Comparison of ENCODE assay signal across 18 cellular contexts in genomic region chr19:4817467-4818277, GRCh38. TPM values are rescaled to one million over a fixed set of nuclear protein-coding genes. Genes with fewer than 3 reads are reported as not detected.
A peak's percentile ranks its signal among the peaks of the same experiment; 100 is the strongest.
DNase-seq lines count a peak whose midpoint lies in the region; ATAC-seq and TF ChIP-seq lines count a peak whose summit lies in the region.
"Had no signal": no experiment of that assay in that cellular context is flagged by ENCODE, and none has a peak within 500 bp of the region (broad histone marks: within the 10 kb centered on the region; RNA-seq: fewer than 3 reads in every experiment).

No MANE protein-coding gene starts in this region.

- H3K9me2 ChIP-seq in DOHH2 (replicated peaks; ENCODE audit: control insufficient read depth, low read length): no peaks in the 10 kb centered on the region
- H3K9me2 ChIP-seq: SK-N-SH had no signal

- TF ChIP-seq CTCF in DOHH2 (IDR thresholded peaks at IDR 0.05; ENCODE audit: low read depth, low read length, poor library complexity, severe bottlenecking) (peak; percentile 13), HFFc6 (IDR thresholded peaks at IDR 0.05) (0 out of 2 replicates have a peak, but pooled peaks have one; percentile 7), psoas muscle (IDR thresholded peaks at IDR 0.05) (no peak), endothelial cell (IDR thresholded peaks at IDR 0.05; ENCODE audit: unreplicated experiment) (no peak), Peyer's patch (IDR thresholded peaks at IDR 0.05) (no peak)

- H3K27ac ChIP-seq in DOHH2 (ENCODE audit: low read depth, low read length): no peak overlapping the region
- peak overlapping the region; percentile 16 for H3K27ac ChIP-seq in psoas muscle
- H3K27ac ChIP-seq in Peyer's patch: no peak overlapping the region
- H3K27ac ChIP-seq: HL-60 had no signal

- peaks cover 7% of the 10 kb centered on the region for H3K9me3 Mint-ChIP-seq in HFFc6
- no peaks in the 10 kb centered on the region for H3K9me3 Mint-ChIP-seq in dendritic cell treated with granulocyte-macrophage colony-stimulating factor and Interleukin-4, amounts not matched to agents 40 ng/mL and 50 ng/mL, for 4 days
- H3K9me3 Mint-ChIP-seq in endothelial cell (ENCODE audit: unreplicated experiment): no peaks in the 10 kb centered on the region
- H3K9me3 Mint-ChIP-seq: CD8-positive, alpha-beta memory T cell; IgD-negative memory B cell had no signal

- H3K4me1 ChIP-seq in DOHH2 (ENCODE audit: control insufficient read depth, low read length): peaks cover 30% of the 10 kb centered on the region
- H3K4me1 ChIP-seq in psoas muscle: peaks cover 32% of the 10 kb centered on the region
- peaks cover 0 to 7% (median 2%) of the 10 kb centered on the region in 4 donors for H3K4me1 ChIP-seq in Peyer's patch

- no peaks in the 10 kb centered on the region for H3K27me3 ChIP-seq in DOHH2 (ENCODE audit: control insufficient read depth, low read length)
- no peaks in the 10 kb centered on the region for H3K27me3 ChIP-seq in psoas muscle (ENCODE audit: insufficient read depth in 3 of 3, low read length in 2 of 3)
- H3K27me3 ChIP-seq in Peyer's patch: no peaks in the 10 kb centered on the region
- H3K27me3 ChIP-seq: BLaER1 treated with 17β-estradiol and CSF1 and Interleukin-3, amounts not matched to agents 10 nM and 100 nM had no signal

- no peak for ATAC-seq in psoas muscle

- intact Hi-C loops in dendritic cell treated with granulocyte-macrophage colony-stimulating factor and Interleukin-4, amounts not matched to agents 40 ng/mL and 50 ng/mL, for 4 days (cut with micrococcal nuclease): loop anchor here (2.0 kb wide), 1 partner anchor 13 kb away; the partner anchor contains the start of gene TICAM1
- intact Hi-C loops in psoas muscle (cut with DNase I): loop anchor here in 1 of 2 donors (10.0 kb wide), 1 partner anchor 217 kb away; no protein-coding TSS in a partner anchor

- H4K20me1 ChIP-seq in DOHH2 (ENCODE audit: control insufficient read depth, insufficient read depth, low read depth, low read length): no peaks in the 10 kb centered on the region

- peaks cover 24% of the 10 kb centered on the region for H3K4me1 Mint-ChIP-seq in HFFc6 (ENCODE audit: low read depth)
- peaks cover 47% of the 10 kb centered on the region for H3K4me1 Mint-ChIP-seq in dendritic cell treated with granulocyte-macrophage colony-stimulating factor and Interleukin-4, amounts not matched to agents 40 ng/mL and 50 ng/mL, for 4 days (ENCODE audit: low read depth)
- peaks cover 2% of the 10 kb centered on the region for H3K4me1 Mint-ChIP-seq in endothelial cell (ENCODE audit: unreplicated experiment)

- H3K27me3 Mint-ChIP-seq in HFFc6 (ENCODE audit: insufficient read depth): peaks cover 7% of the 10 kb centered on the region
- no peaks in the 10 kb centered on the region for H3K27me3 Mint-ChIP-seq in dendritic cell treated with granulocyte-macrophage colony-stimulating factor and Interleukin-4, amounts not matched to agents 40 ng/mL and 50 ng/mL, for 4 days
- peaks cover 3% of the 10 kb centered on the region for H3K27me3 Mint-ChIP-seq in endothelial cell (ENCODE audit: unreplicated experiment)
- H3K27me3 Mint-ChIP-seq: CD8-positive, alpha-beta memory T cell; IgD-negative memory B cell had no signal

- no peak for DNase-seq in HFFc6
- DNase-seq in psoas muscle: peak in 1 of 2 donors; percentile 52
- DNase-seq in endothelial cell (ENCODE audit: low spot score): no peak
- no peak for DNase-seq in CD1c-positive myeloid dendritic cell (ENCODE audit: extremely low spot score)
- no peak for DNase-seq in Peyer's patch
- DNase-seq: CD8-positive, alpha-beta memory T cell; NCI-H1105 treated with DMSO at 0.1 percent for 48 hours; NCI-H1694; NCI-H2081 treated with DMSO at 0.1 percent for 48 hours; NCI-H510A; NCI-H774; SHP77 treated with DMSO at 0.1 percent for 48 hours; SK-N-SH had no signal

- H3K36me3 Mint-ChIP-seq in HFFc6 (ENCODE audit: low read depth) (peaks cover 49% of the 10 kb centered on the region), endothelial cell (ENCODE audit: low read depth, unreplicated experiment) (no peaks in the 10 kb centered on the region)
- peaks cover 78% of the 10 kb centered on the region for H3K36me3 Mint-ChIP-seq in dendritic cell treated with granulocyte-macrophage colony-stimulating factor and Interleukin-4, amounts not matched to agents 40 ng/mL and 50 ng/mL, for 4 days (ENCODE audit: low read depth)

- no peak overlapping the region for H3K4me3 Mint-ChIP-seq in HFFc6
- H3K4me3 Mint-ChIP-seq in dendritic cell treated with granulocyte-macrophage colony-stimulating factor and Interleukin-4, amounts not matched to agents 40 ng/mL and 50 ng/mL, for 4 days: no peak overlapping the region
- H3K4me3 Mint-ChIP-seq in endothelial cell (ENCODE audit: unreplicated experiment): no peak overlapping the region

- H3K4me2 ChIP-seq in DOHH2 (ENCODE audit: low read length): no peak overlapping the region
- H3K4me2 ChIP-seq: BLaER1 treated with 17β-estradiol and CSF1 and Interleukin-3, amounts not matched to agents 10 nM and 100 nM; SK-N-SH had no signal

- H3K27ac Mint-ChIP-seq in HFFc6: no peak overlapping the region
- H3K27ac Mint-ChIP-seq in dendritic cell treated with granulocyte-macrophage colony-stimulating factor and Interleukin-4, amounts not matched to agents 40 ng/mL and 50 ng/mL, for 4 days: peak overlapping the region; percentile 48
- no peak overlapping the region for H3K27ac Mint-ChIP-seq in endothelial cell (ENCODE audit: unreplicated experiment)
- H3K27ac Mint-ChIP-seq: IgD-negative memory B cell had no signal

- H3K9me3 ChIP-seq in DOHH2 (ENCODE audit: control insufficient read depth, insufficient read depth, low read length) (no peaks in the 10 kb centered on the region), psoas muscle (no peaks in the 10 kb centered on the region), Peyer's patch (no peaks in the 10 kb centered on the region)
- H3K9me3 ChIP-seq: BLaER1 treated with 17β-estradiol and CSF1 and Interleukin-3, amounts not matched to agents 10 nM and 100 nM; SK-N-SH had no signal

- WGBS in psoas muscle, 3 donors: 82 to 91% (median 87%) methylated on average over 30 to 32 of the region's 32 CpGs

- TF ChIP-seq POLR2A in Peyer's patch (IDR thresholded peaks at IDR 0.05): no peak

- H3K4me3 ChIP-seq in DOHH2 (ENCODE audit: low read length) (no peak overlapping the region), psoas muscle (no peak overlapping the region), Peyer's patch (no peak overlapping the region)
- H3K4me3 ChIP-seq: BLaER1 treated with 17β-estradiol and CSF1 and Interleukin-3, amounts not matched to agents 10 nM and 100 nM had no signal

- peaks cover 56% of the 10 kb centered on the region for H3K36me3 ChIP-seq in DOHH2 (ENCODE audit: control insufficient read depth, low read length)
- H3K36me3 ChIP-seq in psoas muscle (ENCODE audit: insufficient read depth in 1 of 2, low read depth in 1 of 2): peaks cover 3 to 37% of the 10 kb centered on the region in 2 donors
- peaks cover 0 to 28% (median 0%) of the 10 kb centered on the region in 3 donors for H3K36me3 ChIP-seq in Peyer's patch

- H3F3A ChIP-seq in DOHH2 (ENCODE audit: control insufficient read depth, insufficient read depth): peaks cover 24% of the 10 kb centered on the region

- peaks cover 60% of the 10 kb centered on the region for H3K79me2 ChIP-seq in DOHH2 (ENCODE audit: control insufficient read depth, low read length)

RNA-seq across cellular contexts. Expression of gene TICAM1, which starts 13.8 kb away (rescaled TPM):
- 10 to 100 TPM; 16.4 to 21.6 (median 18.4) TPM for total RNA-seq in HFFc6 (2021; fragmentation: NEBNext Ultra II Directional; extraction: Animal tissue kit (Norgen Biotek cat#: 25700))
- 10 to 100 TPM in 3 of 4 donors, 1 to 10 TPM in 1; 9.0 to 17.0 (median 14.2) TPM for total RNA-seq in psoas muscle
- polyA plus RNA-seq in psoas muscle: 10 to 100 TPM in 1 of 3 donors, 1 to 10 TPM in 2; 7.4 to 11.4 (median 8.7) TPM
- total RNA-seq in endothelial cell (ENCODE audit: unreplicated experiment): 3.5 TPM
- total RNA-seq in Peyer's patch: 10 to 100 TPM; 14.0 to 45.8 (median 28.8) TPM

RNA-seq across cellular contexts. Expression of gene FEM1A, which starts 26.1 kb away (rescaled TPM):
- total RNA-seq in HFFc6 (2021; fragmentation: NEBNext Ultra II Directional; extraction: Animal tissue kit (Norgen Biotek cat#: 25700)): 10 to 100 TPM in 1 of 6 experiments, 1 to 10 TPM in 5; 8.4 to 10.2 (median 9.0) TPM
- total RNA-seq in psoas muscle (100 to 1,000 TPM; 135 to 210 (median 149) TPM), endothelial cell (ENCODE audit: unreplicated experiment) (12.0 TPM), Peyer's patch (10 to 100 TPM; 12.8 to 14.9 (median 14.0) TPM)
- polyA plus RNA-seq in psoas muscle: 100 to 1,000 TPM in 1 of 3 donors, 10 to 100 TPM in 2; 63.2 to 214 (median 96.3) TPM

RNA-seq across cellular contexts. Expression of gene PLIN3, which starts 49.8 kb away (rescaled TPM):
- 100 to 1,000 TPM; 250 to 300 (median 266) TPM for total RNA-seq in HFFc6 (2021; fragmentation: NEBNext Ultra II Directional; extraction: Animal tissue kit (Norgen Biotek cat#: 25700))
- total RNA-seq in psoas muscle: 100 to 1,000 TPM in 2 of 4 donors, 10 to 100 TPM in 2; 67.2 to 251 (median 90.0) TPM
- 100 to 1,000 TPM in 2 of 3 donors, 10 to 100 TPM in 1; 75.3 to 309 (median 142) TPM for polyA plus RNA-seq in psoas muscle
- 73.1 TPM for total RNA-seq in endothelial cell (ENCODE audit: unreplicated experiment)
- total RNA-seq in Peyer's patch: 100 to 1,000 TPM in 3 of 4 donors, 10 to 100 TPM in 1; 22.3 to 150 (median 108) TPM

Comparison
In these comparisons a context has a peak if more than half of its experiments do, and no peak if none do; other contexts are left out.
1. CTCF ChIP-seq: peak in DOHH2 (single experiment) and HFFc6 (single experiment); none in psoas muscle (single experiment), endothelial cell (single experiment) and Peyer's patch (0 of 6).
2. RNA of gene FEM1A, which starts 26.1 kb away (total RNA-seq): 135 to 210 TPM in psoas muscle; 12.8 to 14.9 TPM in Peyer's patch, 12.0 TPM in endothelial cell (single experiment) and 8.4 to 10.2 TPM in HFFc6; every median in the first group is over 4 times any median in the second.